Comparison of ENCODE assay signal across 17 cellular contexts in genomic region chr12:17661250-17661649, GRCh38.
DNase-seq lines count a peak whose midpoint lies in the region; ATAC-seq and TF ChIP-seq lines count a peak whose summit lies in the region.
"Had no signal": no experiment of that assay in that cellular context is flagged by ENCODE, and none has a peak within 500 bp of the region (broad histone marks: within the 10 kb centered on the region; RNA-seq: fewer than 3 reads in every experiment).

No MANE protein-coding gene starts in this region.

- H4K20me1 ChIP-seq in PC-3 (ENCODE audit: low read length) (no peaks in the 10 kb centered on the region), hepatocyte (ENCODE audit: insufficient read depth, poor library complexity, severe bottlenecking) (no peaks in the 10 kb centered on the region)

- no peak for TF ChIP-seq CTCF in MCF 10A (IDR thresholded peaks at IDR 0.05; ENCODE audit: unreplicated experiment)
- no peak for TF ChIP-seq CTCF in breast epithelium (IDR thresholded peaks at IDR 0.05)
- no peak for TF ChIP-seq CTCF in PC-3 (conservative IDR thresholded peaks at IDR 0.05; ENCODE audit: low read depth, low read length)
- no peak for TF ChIP-seq CTCF in hepatocyte (IDR thresholded peaks at IDR 0.05; ENCODE audit: poor library complexity)

- H3K27me3 Mint-ChIP-seq in MCF 10A (ENCODE audit: insufficient read depth, unreplicated experiment) = peaks cover 50% of the 10 kb centered on the region
- H3K27me3 Mint-ChIP-seq in T-cell = no peaks in the 10 kb centered on the region
- no peaks in the 10 kb centered on the region for H3K27me3 Mint-ChIP-seq in activated CD4-positive, alpha-beta T cell treated with anti-CD3 and anti-CD28 coated beads, Interleukin-2, amount 10 ng/mL, durations not matched to agents 7 days and 5 days

- H3K27me3 ChIP-seq in breast epithelium (no peaks in the 10 kb centered on the region), PC-3 (ENCODE audit: low read length) (no peaks in the 10 kb centered on the region), hepatocyte (no peaks in the 10 kb centered on the region)

- ATAC-seq in PC-3 (peak; percentile 86), HG02973 (IDR thresholded peaks at IDR 0.05; ENCODE audit: unreplicated experiment) (no peak), T-cell (replicated peaks in 1 of 4) (no peak), HG02870 (IDR thresholded peaks at IDR 0.05; ENCODE audit: unreplicated experiment) (no peak)
- ATAC-seq: A549, HepG2 had no signal

- no peaks in the 10 kb centered on the region for H3K36me3 Mint-ChIP-seq in MCF 10A (ENCODE audit: insufficient read depth, unreplicated experiment)
- H3K36me3 Mint-ChIP-seq in T-cell = no peaks in the 10 kb centered on the region
- H3K36me3 Mint-ChIP-seq in activated CD4-positive, alpha-beta T cell treated with anti-CD3 and anti-CD28 coated beads, Interleukin-2, amount 10 ng/mL, durations not matched to agents 7 days and 5 days (ENCODE audit: low read depth) = no peaks in the 10 kb centered on the region

- DNase-seq in MCF 10A (ENCODE audit: unreplicated experiment) = peak; percentile 6
- no peak for DNase-seq in breast epithelium (ENCODE audit: low spot score in 2 of 2)
- DNase-seq in PC-3 = peak; percentile 55
- peak; percentile 16 for DNase-seq in hepatocyte (ENCODE audit: low spot score)
- DNase-seq in T-cell = no peak
- DNase-seq in activated CD4-positive, alpha-beta T cell treated with anti-CD3 and anti-CD28 coated beads, Interleukin-2, amount 10 ng/mL, durations not matched to agents 7 days and 5 days = no peak
- DNase-seq: C1 segment of cervical spinal cord, KG1, NCI-H1048, NCI-H1436 treated with DMSO at 0.1 percent for 48 hours, NCI-H2029 treated with DMSO at 0.1 percent for 48 hours, NCI-H524 treated with DMSO at 0.1 percent for 48 hours, SIG-M5 had no signal

- no peak overlapping the region for H3K4me3 Mint-ChIP-seq in MCF 10A (ENCODE audit: unreplicated experiment)
- H3K4me3 Mint-ChIP-seq in T-cell = no peak overlapping the region
- no peak overlapping the region for H3K4me3 Mint-ChIP-seq in activated CD4-positive, alpha-beta T cell treated with anti-CD3 and anti-CD28 coated beads, Interleukin-2, amount 10 ng/mL, durations not matched to agents 7 days and 5 days

- no peaks in the 10 kb centered on the region for H3K9me3 Mint-ChIP-seq in MCF 10A (ENCODE audit: unreplicated experiment)
- peaks cover 4 to 34% (median 8%) of the 10 kb centered on the region in 3 donors for H3K9me3 Mint-ChIP-seq in T-cell
- peaks cover 4% of the 10 kb centered on the region for H3K9me3 Mint-ChIP-seq in activated CD4-positive, alpha-beta T cell treated with anti-CD3 and anti-CD28 coated beads, Interleukin-2, amount 10 ng/mL, durations not matched to agents 7 days and 5 days

- no peaks in the 10 kb centered on the region for H3K4me1 Mint-ChIP-seq in MCF 10A (ENCODE audit: insufficient read depth, unreplicated experiment)
- no peaks in the 10 kb centered on the region for H3K4me1 Mint-ChIP-seq in T-cell
- H3K4me1 Mint-ChIP-seq in activated CD4-positive, alpha-beta T cell treated with anti-CD3 and anti-CD28 coated beads, Interleukin-2, amount 10 ng/mL, durations not matched to agents 7 days and 5 days = no peaks in the 10 kb centered on the region

- no peak overlapping the region for H3K9ac ChIP-seq in PC-3 (ENCODE audit: low read length)

- H3K27ac Mint-ChIP-seq in MCF 10A (ENCODE audit: low read depth, unreplicated experiment) = no peak overlapping the region
- no peak overlapping the region for H3K27ac Mint-ChIP-seq in T-cell
- no peak overlapping the region for H3K27ac Mint-ChIP-seq in activated CD4-positive, alpha-beta T cell treated with anti-CD3 and anti-CD28 coated beads, Interleukin-2, amount 10 ng/mL, durations not matched to agents 7 days and 5 days

- H3K9me3 ChIP-seq in breast epithelium (no peaks in the 10 kb centered on the region), PC-3 (ENCODE audit: low read length) (no peaks in the 10 kb centered on the region), hepatocyte (ENCODE audit: low read depth) (no peaks in the 10 kb centered on the region)
- H3K9me3 ChIP-seq: A549 had no signal

- CTCF ChIA-PET in MCF 10A (lab: Yijun Ruan, JAX) = interaction anchor here (0.5 to 0.6 kb wide), 2 partner anchors 20 to 224 kb away, joined by 3 read pairs; no protein-coding TSS in a partner anchor
- CTCF ChIA-PET in PC-3 (lab: Charles Lee) = no interaction called here
- CTCF ChIA-PET in T-cell (lab: Charles Lee) = no interaction called here
- CTCF ChIA-PET in activated CD4-positive, alpha-beta T cell treated with anti-CD3 and anti-CD28 coated beads, Interleukin-2, amount 10 ng/mL, durations not matched to agents 7 days and 5 days (lab: Charles Lee) = no interaction called here

- POLR2A ChIA-PET in MCF 10A (lab: Yijun Ruan, JAX) (no interaction called here), PC-3 (lab: Charles Lee; ENCODE audit: unreplicated experiment) (no interaction called here), T-cell (lab: Charles Lee) (no interaction called here)
- POLR2A ChIA-PET in activated CD4-positive, alpha-beta T cell treated with anti-CD3 and anti-CD28 coated beads, Interleukin-2, amount 10 ng/mL, durations not matched to agents 7 days and 5 days (lab: Charles Lee) = no interaction called here

- H3K36me3 ChIP-seq in breast epithelium (no peaks in the 10 kb centered on the region), PC-3 (ENCODE audit: low read depth, low read length) (no peaks in the 10 kb centered on the region), hepatocyte (replicated peaks; ENCODE audit: insufficient read depth, low read depth) (no peaks in the 10 kb centered on the region)

- no TSS peak for BruUV-seq in MCF 10A (replicated peaks; lab: Mats Ljungman, UMichigan)
- no TSS peak for BruUV-seq in PC-3 (replicated peaks; lab: Mats Ljungman, UMichigan)

- intact Hi-C loops in MCF 10A (cut with micrococcal nuclease) (no loop called here), breast epithelium (cut with DNase I; ENCODE audit: low total_unique reads) (no loop called here), PC-3 (cut with micrococcal nuclease) (no loop called here)

- H3K27ac ChIP-seq in breast epithelium (no peak overlapping the region), PC-3 (ENCODE audit: low read length) (no peak overlapping the region), hepatocyte (no peak overlapping the region)
- H3K27ac ChIP-seq: A549 had no signal

- H3F3A ChIP-seq in PC-3 (ENCODE audit: low read length, unreplicated experiment) = no peaks in the 10 kb centered on the region

- TF ChIP-seq POLR2A in breast epithelium (IDR thresholded peaks at IDR 0.05) = no peak

- H3K4me2 ChIP-seq in PC-3 (ENCODE audit: low read length) (no peak overlapping the region), hepatocyte (no peak overlapping the region)
- H3K4me2 ChIP-seq: A549 had no signal

- H2AFZ ChIP-seq in PC-3 (ENCODE audit: low read length) (no peak overlapping the region), hepatocyte (no peak overlapping the region)

- H3K4me1 ChIP-seq in breast epithelium (no peaks in the 10 kb centered on the region), PC-3 (ENCODE audit: insufficient read depth, low read length) (no peaks in the 10 kb centered on the region), hepatocyte (ENCODE audit: insufficient read depth) (no peaks in the 10 kb centered on the region)
- H3K4me1 ChIP-seq: A549 had no signal

- H3K9me2 ChIP-seq in PC-3 (replicated peaks; ENCODE audit: low read length) = no peaks in the 10 kb centered on the region
- no peaks in the 10 kb centered on the region for H3K9me2 ChIP-seq in hepatocyte (replicated peaks; ENCODE audit: insufficient read depth)

- 26% methylated on average over 1 of the region's 1 CpG for WGBS in hepatocyte (ENCODE audit: low lambda C conversion rate, missing lambda C conversion rate)

- H3K79me2 ChIP-seq in PC-3 (ENCODE audit: low read length) (no peaks in the 10 kb centered on the region), hepatocyte (no peaks in the 10 kb centered on the region)

- H3K4me3 ChIP-seq in breast epithelium (no peak overlapping the region), PC-3 (ENCODE audit: low read length) (no peak overlapping the region), hepatocyte (no peak overlapping the region)
- H3K4me3 ChIP-seq: A549 had no signal

Comparison
In these comparisons a context has a peak if more than half of its experiments do, and no peak if none do; other contexts are left out.
1. DNase-seq: peak in MCF 10A (single experiment), PC-3 (single experiment) and hepatocyte (single experiment); none in breast epithelium (0 of 2), T-cell (0 of 34) and activated CD4-positive, alpha-beta T cell treated with anti-CD3 and anti-CD28 coated beads, Interleukin-2, amount 10 ng/mL, durations not matched to agents 7 days and 5 days (single experiment).